ENCODE assay signal across 1 cellular context in genomic region chr12:120317258-120318105, GRCh38.
TF ChIP-seq lines count a peak whose summit lies in the region.

No MANE protein-coding gene starts in this region.

TF ChIP-seq in GM12878, 131 proteins besides CTCF, POLR2A, EP300 and RAD21 (continued from another document):
- TF ChIP-seq ZNF592 (IDR thresholded peaks at IDR 0.05) (0 out of 2 replicates have a peak, but pooled peaks have one; percentile 34), CREB1 (IDR thresholded peaks at IDR 0.05; ENCODE audit: low read depth) (peak; percentile 77), JUNB (IDR thresholded peaks at IDR 0.05) (no peak), SP1 (IDR thresholded peaks at IDR 0.05; ENCODE audit: low read depth, low read length) (peak; percentile 77), EED (IDR thresholded peaks at IDR 0.05; ENCODE audit: low read depth) (peak; percentile 52; the same call in 1 of the 2 replicates)
